In the genomic region with DNA sequence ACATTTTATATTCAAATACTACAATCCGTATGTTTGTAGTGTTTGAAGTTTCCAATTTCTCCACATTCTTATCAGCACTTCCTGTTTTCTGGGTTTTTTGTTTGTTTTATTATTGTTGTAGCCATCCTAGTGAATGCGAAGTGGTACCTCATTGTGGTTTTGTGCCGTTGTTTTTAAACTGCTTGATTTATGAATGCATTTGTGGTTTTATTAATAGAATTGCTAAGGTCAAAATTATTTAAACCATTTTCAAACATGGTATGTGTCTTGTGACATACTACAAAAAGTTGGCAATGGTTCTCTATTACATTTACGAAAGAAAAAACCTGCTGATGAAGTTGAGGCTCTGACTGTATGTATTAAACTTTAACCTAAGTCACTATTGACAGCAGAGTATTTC, we compare ENCODE assay signal across 25 cellular contexts.
DNase-seq lines count a peak whose midpoint lies in the region; ATAC-seq, FAIRE-seq and TF ChIP-seq lines count a peak whose summit lies in the region.
"Had no signal": no experiment of that assay in that cellular context is flagged by ENCODE, and none has a peak within 500 bp of the region (broad histone marks: within the 10 kb centered on the region; RNA-seq: fewer than 3 reads in every experiment).

No MANE protein-coding gene starts in this region.

- no peaks in the 10 kb centered on the region for H3K9me3 ChIP-seq in endothelial cell of umbilical vein (replicated peaks; ENCODE audit: control insufficient read depth, insufficient read depth, low read length)
- H3K9me3 ChIP-seq: SJCRH30 had no signal

- no peak for FAIRE-seq in endothelial cell of umbilical vein (lab: Jason Lieb, UNC)
- FAIRE-seq: A204.1, D721Med had no signal

- no peak for TF ChIP-seq CTCF in endothelial cell of umbilical vein (IDR thresholded peaks at IDR 0.05; ENCODE audit: extremely low read depth in 1 of 2, insufficient read depth in 1 of 2, low read depth in 1 of 2, low read length in 2 of 2)
- TF ChIP-seq CTCF in fibroblast of villous mesenchyme (IDR thresholded peaks at IDR 0.05; ENCODE audit: insufficient read depth, low read depth, low read length): no peak

- H3K9me1 ChIP-seq in endothelial cell of umbilical vein (replicated peaks; ENCODE audit: control insufficient read depth, extremely low read depth, insufficient read depth, low read length): no peaks in the 10 kb centered on the region

- no peaks in the 10 kb centered on the region for H4K20me1 ChIP-seq in endothelial cell of umbilical vein (replicated peaks; ENCODE audit: control insufficient read depth, extremely low read depth, insufficient read depth, low read length)
- H4K20me1 ChIP-seq: BLaER1 treated with 17β-estradiol and CSF1 and Interleukin-3, amounts not matched to agents 10 nM and 100 nM had no signal

- no peaks in the 10 kb centered on the region for H3K36me3 ChIP-seq in endothelial cell of umbilical vein (ENCODE audit: control insufficient read depth in 2 of 2, extremely low read depth in 1 of 2, insufficient read depth in 2 of 2, low read length in 2 of 2)
- H3K36me3 ChIP-seq: BLaER1 treated with 17β-estradiol and CSF1 and Interleukin-3, amounts not matched to agents 10 nM and 100 nM; SJCRH30 had no signal

- H3K27me3 ChIP-seq in endothelial cell of umbilical vein (ENCODE audit: control insufficient read depth in 2 of 2, insufficient read depth in 2 of 2, low read length in 2 of 2): no peaks in the 10 kb centered on the region
- H3K27me3 ChIP-seq: BLaER1 treated with 17β-estradiol and CSF1 and Interleukin-3, amounts not matched to agents 10 nM and 100 nM; SJCRH30 had no signal

- no peak overlapping the region for H3K4me3 Mint-ChIP-seq in T-helper 2 cell treated with Interferon-gamma antibody and Interleukin-4, amounts not matched to agents 5 μg/mL and 100 μg/mL, for 36 hours
- H3K4me3 Mint-ChIP-seq: CD4-positive, alpha-beta T cell; H9 had no signal

- TF ChIP-seq POLR2A in endothelial cell of umbilical vein (IDR thresholded peaks at IDR 0.05; ENCODE audit: low read depth, low read length): no peak

- H3K27me3 Mint-ChIP-seq in T-helper 2 cell treated with Interferon-gamma antibody and Interleukin-4, amounts not matched to agents 5 μg/mL and 100 μg/mL, for 36 hours (ENCODE audit: low read depth): no peaks in the 10 kb centered on the region
- H3K27me3 Mint-ChIP-seq: CD4-positive, alpha-beta T cell had no signal

- H3K4me2 ChIP-seq in endothelial cell of umbilical vein (ENCODE audit: insufficient read depth, low read length): no peak overlapping the region

- no peaks in the 10 kb centered on the region for H3K79me2 ChIP-seq in endothelial cell of umbilical vein (ENCODE audit: control insufficient read depth, insufficient read depth, low read length)

- no peaks in the 10 kb centered on the region for H3K4me1 ChIP-seq in endothelial cell of umbilical vein (ENCODE audit: control insufficient read depth, extremely low read depth, insufficient read depth, low read length)
- H3K4me1 ChIP-seq: BLaER1 treated with 17β-estradiol and CSF1 and Interleukin-3, amounts not matched to agents 10 nM and 100 nM; SJCRH30 had no signal

- no peaks in the 10 kb centered on the region for H3K4me1 Mint-ChIP-seq in T-helper 2 cell treated with Interferon-gamma antibody and Interleukin-4, amounts not matched to agents 5 μg/mL and 100 μg/mL, for 36 hours (ENCODE audit: low read depth)

- H2AFZ ChIP-seq in endothelial cell of umbilical vein (ENCODE audit: low read depth, low read length): no peak overlapping the region
- H2AFZ ChIP-seq: GM23248 had no signal

- H3K4me3 ChIP-seq in endothelial cell of umbilical vein (replicated peaks in 1 of 3; ENCODE audit: insufficient read depth in 1 of 3, low read depth in 1 of 3, low read length in 3 of 3) (no peak overlapping the region), fibroblast of villous mesenchyme (ENCODE audit: low read depth, low read length) (no peak overlapping the region)
- H3K4me3 ChIP-seq: BLaER1 treated with 17β-estradiol and CSF1 and Interleukin-3, amounts not matched to agents 10 nM and 100 nM; GM23248; SJCRH30 had no signal

- no peak overlapping the region for H3K27ac ChIP-seq in endothelial cell of umbilical vein (ENCODE audit: insufficient read depth, low read depth, low read length)
- H3K27ac ChIP-seq: BLaER1 treated with 17β-estradiol and CSF1 and Interleukin-3, amounts not matched to agents 10 nM and 100 nM; GM23248; SJCRH30 had no signal

- intact Hi-C loops in endothelial cell of umbilical vein (cut with micrococcal nuclease): no loop called here

- dilution Hi-C loops in endothelial cell of umbilical vein (cut with MboI; ENCODE audit: extremely low pct_ligation_motif_present, low sequenced_read_pairs): no loop called here

- peaks cover 4% of the 10 kb centered on the region for H3K9me3 Mint-ChIP-seq in T-helper 2 cell treated with Interferon-gamma antibody and Interleukin-4, amounts not matched to agents 5 μg/mL and 100 μg/mL, for 36 hours
- H3K9me3 Mint-ChIP-seq: CD4-positive, alpha-beta T cell had no signal

- no peaks in the 10 kb centered on the region for H3K36me3 Mint-ChIP-seq in T-helper 2 cell treated with Interferon-gamma antibody and Interleukin-4, amounts not matched to agents 5 μg/mL and 100 μg/mL, for 36 hours (ENCODE audit: low read depth)

- no peak overlapping the region for H3K9ac ChIP-seq in endothelial cell of umbilical vein (replicated peaks; ENCODE audit: extremely low read depth, insufficient read depth, low read length)
- H3K9ac ChIP-seq: BLaER1 treated with 17β-estradiol and CSF1 and Interleukin-3, amounts not matched to agents 10 nM and 100 nM; GM23248 had no signal

- DNase-seq in H4 (ENCODE audit: low spot score) (peak; percentile 3), amniotic epithelial cell (ENCODE audit: low read depth) (peak; percentile 68), endothelial cell of umbilical vein (ENCODE audit: low read depth, low spot score) (peak; percentile 1), fibroblast of villous mesenchyme (ENCODE audit: low read depth) (peak; percentile 19), SHP77 treated with DMSO at 0.1 percent for 48 hours (lab: John Stamatoyannopoulos, UW) (no peak), retina (no peak)
- DNase-seq in T-helper 2 cell treated with Interferon-gamma antibody and Interleukin-4, amounts not matched to agents 5 μg/mL and 100 μg/mL, for 36 hours (ENCODE audit: low spot score): no peak
- DNase-seq: AML-193; CD4-positive, alpha-beta T cell; GM23248; H9; Karpas-422; NCI-H1105; NCI-H146; NCI-H1930; NCI-H2107; NCI-H446; NCI-H524 treated with DMSO at 0.1 percent for 48 hours; NCI-H774; SJCRH30 had no signal

- no peak overlapping the region for H3K27ac Mint-ChIP-seq in T-helper 2 cell treated with Interferon-gamma antibody and Interleukin-4, amounts not matched to agents 5 μg/mL and 100 μg/mL, for 36 hours
- H3K27ac Mint-ChIP-seq: CD4-positive, alpha-beta T cell; H9 had no signal

- no peak for ATAC-seq in HG02970 (IDR thresholded peaks at IDR 0.05; ENCODE audit: low FRiP score, unreplicated experiment)
- ATAC-seq: SK-N-SH treated with all-trans-retinoic acid at 6 μM for 48 hours had no signal

- POLR2A ChIA-PET in endothelial cell of umbilical vein (lab: Charles Lee): no interaction called here

- CTCF ChIA-PET in endothelial cell of umbilical vein (lab: Charles Lee): no interaction called here

- no TSS peak for BruUV-seq in endothelial cell of umbilical vein (replicated peaks; lab: Mats Ljungman, UMichigan)

TF ChIP-seq in endothelial cell of umbilical vein, 7 proteins besides CTCF, POLR2A, EP300 and RAD21:
- TF ChIP-seq FOS (IDR thresholded peaks at IDR 0.05; ENCODE audit: borderline replicate concordance, insufficient read depth, low read length) (no peak), EZH2 (IDR thresholded peaks at IDR 0.05; ENCODE audit: borderline replicate concordance, low read depth, low read length, severe bottlenecking) (no peak), MYC (IDR thresholded peaks at IDR 0.05; ENCODE audit: low read depth, low read length) (no peak), JUN (IDR thresholded peaks at IDR 0.05; ENCODE audit: borderline replicate concordance, insufficient read depth, insufficient read length, low read depth) (no peak), GATA2 (IDR thresholded peaks at IDR 0.05; ENCODE audit: insufficient read depth, insufficient read length, low read depth, low read length) (no peak)
- TF ChIP-seq, protein P1, sequence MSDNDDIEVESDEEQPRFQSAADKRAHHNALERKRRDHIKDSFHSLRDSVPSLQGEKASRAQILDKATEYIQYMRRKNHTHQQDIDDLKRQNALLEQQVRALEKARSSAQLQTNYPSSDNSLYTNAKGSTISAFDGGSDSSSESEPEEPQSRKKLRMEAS (IDR thresholded peaks at IDR 0.05; ENCODE audit: insufficient read depth, insufficient read length): no peak

Comparison
In these comparisons a context has a peak if more than half of its experiments do, and no peak if none do; other contexts are left out.
1. DNase-seq: peak in H4 (single experiment), amniotic epithelial cell (single experiment), endothelial cell of umbilical vein (single experiment) and fibroblast of villous mesenchyme (single experiment); none in SHP77 treated with DMSO at 0.1 percent for 48 hours (single experiment), T-helper 2 cell treated with Interferon-gamma antibody and Interleukin-4, amounts not matched to agents 5 μg/mL and 100 μg/mL, for 36 hours (single experiment) and retina (single experiment).